ENCODE assay signal across 1 cellular context in the genomic region with DNA sequence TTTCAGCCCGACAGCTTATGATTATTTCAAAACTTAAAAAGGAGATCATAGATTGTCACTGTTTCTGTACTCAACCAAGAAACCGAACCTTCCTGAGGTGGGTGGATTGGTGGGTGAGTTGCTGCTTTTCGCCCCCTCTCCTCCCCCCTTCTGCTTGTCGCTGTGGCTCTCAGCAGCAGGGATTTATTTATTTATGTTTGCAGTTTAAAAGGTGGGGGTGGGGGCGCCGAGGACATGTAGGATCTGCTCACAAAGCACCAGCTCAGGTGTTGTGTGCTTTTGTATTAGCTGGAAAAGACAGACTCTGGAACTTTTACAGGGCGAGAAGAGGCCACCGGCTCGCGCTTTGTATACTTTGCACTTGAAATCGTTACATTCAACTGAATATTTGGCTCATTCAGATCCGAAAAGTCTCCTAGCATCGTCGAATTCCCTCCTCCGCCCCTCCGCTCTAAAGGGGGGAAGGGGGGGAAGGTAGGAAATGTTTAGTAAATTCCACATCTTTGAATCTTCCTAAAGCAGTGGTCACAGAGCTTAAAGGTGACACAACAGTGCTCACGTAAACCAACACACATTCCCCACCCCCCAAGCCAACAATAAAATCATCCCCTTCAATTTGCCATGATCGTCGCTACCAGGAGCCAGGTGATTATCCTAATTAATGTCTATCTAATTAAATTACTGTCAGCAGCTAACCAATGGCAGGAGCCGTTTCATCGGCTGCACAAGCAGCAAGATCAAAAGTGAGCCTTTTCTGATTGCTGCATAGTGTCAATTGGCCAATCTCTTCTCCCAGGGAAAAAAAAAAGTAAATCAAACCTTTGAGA.
TF ChIP-seq lines count a peak whose summit lies in the region.

No MANE protein-coding gene starts in this region.

TF ChIP-seq in GM23338, 12 proteins besides CTCF, POLR2A, EP300 and RAD21 (continued from another document):
- TF ChIP-seq, protein P1, sequence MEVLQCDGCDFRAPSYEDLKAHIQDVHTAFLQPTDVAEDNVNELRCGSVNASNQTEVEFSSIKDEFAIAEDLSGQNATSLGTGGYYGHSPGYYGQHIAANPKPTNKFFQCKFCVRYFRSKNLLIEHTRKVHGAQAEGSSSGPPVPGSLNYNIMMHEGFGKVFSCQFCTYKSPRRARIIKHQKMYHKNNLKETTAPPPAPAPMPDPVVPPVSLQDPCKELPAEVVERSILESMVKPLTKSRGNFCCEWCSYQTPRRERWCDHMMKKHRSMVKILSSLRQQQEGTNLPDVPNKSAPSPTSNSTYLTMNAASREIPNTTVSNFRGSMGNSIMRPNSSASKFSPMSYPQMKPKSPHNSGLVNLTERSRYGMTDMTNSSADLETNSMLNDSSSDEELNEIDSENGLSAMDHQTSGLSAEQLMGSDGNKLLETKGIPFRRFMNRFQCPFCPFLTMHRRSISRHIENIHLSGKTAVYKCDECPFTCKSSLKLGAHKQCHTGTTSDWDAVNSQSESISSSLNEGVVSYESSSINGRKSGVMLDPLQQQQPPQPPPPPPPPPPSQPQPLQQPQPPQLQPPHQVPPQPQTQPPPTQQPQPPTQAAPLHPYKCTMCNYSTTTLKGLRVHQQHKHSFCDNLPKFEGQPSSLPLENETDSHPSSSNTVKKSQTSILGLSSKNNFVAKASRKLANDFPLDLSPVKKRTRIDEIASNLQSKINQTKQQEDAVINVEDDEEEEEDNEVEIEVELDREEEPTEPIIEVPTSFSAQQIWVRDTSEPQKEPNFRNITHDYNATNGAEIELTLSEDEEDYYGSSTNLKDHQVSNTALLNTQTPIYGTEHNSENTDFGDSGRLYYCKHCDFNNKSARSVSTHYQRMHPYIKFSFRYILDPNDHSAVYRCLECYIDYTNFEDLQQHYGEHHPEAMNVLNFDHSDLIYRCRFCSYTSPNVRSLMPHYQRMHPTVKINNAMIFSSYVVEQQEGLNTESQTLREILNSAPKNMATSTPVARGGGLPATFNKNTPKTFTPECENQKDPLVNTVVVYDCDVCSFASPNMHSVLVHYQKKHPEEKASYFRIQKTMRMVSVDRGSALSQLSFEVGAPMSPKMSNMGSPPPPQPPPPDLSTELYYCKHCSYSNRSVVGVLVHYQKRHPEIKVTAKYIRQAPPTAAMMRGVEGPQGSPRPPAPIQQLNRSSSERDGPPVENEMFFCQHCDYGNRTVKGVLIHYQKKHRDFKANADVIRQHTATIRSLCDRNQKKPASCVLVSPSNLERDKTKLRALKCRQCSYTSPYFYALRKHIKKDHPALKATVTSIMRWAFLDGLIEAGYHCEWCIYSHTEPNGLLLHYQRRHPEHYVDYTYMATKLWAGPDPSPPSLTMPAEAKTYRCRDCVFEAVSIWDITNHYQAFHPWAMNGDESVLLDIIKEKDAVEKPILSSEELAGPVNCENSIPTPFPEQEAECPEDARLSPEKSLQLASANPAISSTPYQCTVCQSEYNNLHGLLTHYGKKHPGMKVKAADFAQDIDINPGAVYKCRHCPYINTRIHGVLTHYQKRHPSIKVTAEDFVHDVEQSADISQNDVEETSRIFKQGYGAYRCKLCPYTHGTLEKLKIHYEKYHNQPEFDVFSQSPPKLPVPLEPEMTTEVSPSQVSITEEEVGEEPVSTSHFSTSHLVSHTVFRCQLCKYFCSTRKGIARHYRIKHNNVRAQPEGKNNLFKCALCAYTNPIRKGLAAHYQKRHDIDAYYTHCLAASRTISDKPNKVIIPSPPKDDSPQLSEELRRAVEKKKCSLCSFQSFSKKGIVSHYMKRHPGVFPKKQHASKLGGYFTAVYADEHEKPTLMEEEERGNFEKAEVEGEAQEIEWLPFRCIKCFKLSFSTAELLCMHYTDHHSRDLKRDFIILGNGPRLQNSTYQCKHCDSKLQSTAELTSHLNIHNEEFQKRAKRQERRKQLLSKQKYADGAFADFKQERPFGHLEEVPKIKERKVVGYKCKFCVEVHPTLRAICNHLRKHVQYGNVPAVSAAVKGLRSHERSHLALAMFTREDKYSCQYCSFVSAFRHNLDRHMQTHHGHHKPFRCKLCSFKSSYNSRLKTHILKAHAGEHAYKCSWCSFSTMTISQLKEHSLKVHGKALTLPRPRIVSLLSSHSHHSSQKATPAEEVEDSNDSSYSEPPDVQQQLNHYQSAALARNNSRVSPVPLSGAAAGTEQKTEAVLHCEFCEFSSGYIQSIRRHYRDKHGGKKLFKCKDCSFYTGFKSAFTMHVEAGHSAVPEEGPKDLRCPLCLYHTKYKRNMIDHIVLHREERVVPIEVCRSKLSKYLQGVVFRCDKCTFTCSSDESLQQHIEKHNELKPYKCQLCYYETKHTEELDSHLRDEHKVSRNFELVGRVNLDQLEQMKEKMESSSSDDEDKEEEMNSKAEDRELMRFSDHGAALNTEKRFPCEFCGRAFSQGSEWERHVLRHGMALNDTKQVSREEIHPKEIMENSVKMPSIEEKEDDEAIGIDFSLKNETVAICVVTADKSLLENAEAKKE (CRISPR knock-in tag; IDR thresholded peaks at IDR 0.05), result no peak
- TF ChIP-seq, protein P2, sequence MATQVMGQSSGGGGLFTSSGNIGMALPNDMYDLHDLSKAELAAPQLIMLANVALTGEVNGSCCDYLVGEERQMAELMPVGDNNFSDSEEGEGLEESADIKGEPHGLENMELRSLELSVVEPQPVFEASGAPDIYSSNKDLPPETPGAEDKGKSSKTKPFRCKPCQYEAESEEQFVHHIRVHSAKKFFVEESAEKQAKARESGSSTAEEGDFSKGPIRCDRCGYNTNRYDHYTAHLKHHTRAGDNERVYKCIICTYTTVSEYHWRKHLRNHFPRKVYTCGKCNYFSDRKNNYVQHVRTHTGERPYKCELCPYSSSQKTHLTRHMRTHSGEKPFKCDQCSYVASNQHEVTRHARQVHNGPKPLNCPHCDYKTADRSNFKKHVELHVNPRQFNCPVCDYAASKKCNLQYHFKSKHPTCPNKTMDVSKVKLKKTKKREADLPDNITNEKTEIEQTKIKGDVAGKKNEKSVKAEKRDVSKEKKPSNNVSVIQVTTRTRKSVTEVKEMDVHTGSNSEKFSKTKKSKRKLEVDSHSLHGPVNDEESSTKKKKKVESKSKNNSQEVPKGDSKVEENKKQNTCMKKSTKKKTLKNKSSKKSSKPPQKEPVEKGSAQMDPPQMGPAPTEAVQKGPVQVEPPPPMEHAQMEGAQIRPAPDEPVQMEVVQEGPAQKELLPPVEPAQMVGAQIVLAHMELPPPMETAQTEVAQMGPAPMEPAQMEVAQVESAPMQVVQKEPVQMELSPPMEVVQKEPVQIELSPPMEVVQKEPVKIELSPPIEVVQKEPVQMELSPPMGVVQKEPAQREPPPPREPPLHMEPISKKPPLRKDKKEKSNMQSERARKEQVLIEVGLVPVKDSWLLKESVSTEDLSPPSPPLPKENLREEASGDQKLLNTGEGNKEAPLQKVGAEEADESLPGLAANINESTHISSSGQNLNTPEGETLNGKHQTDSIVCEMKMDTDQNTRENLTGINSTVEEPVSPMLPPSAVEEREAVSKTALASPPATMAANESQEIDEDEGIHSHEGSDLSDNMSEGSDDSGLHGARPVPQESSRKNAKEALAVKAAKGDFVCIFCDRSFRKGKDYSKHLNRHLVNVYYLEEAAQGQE (IDR thresholded peaks at IDR 0.05; ENCODE audit: unreplicated experiment), result no peak
